ENCODE assay signal across 13 cellular contexts in the genomic region with DNA sequence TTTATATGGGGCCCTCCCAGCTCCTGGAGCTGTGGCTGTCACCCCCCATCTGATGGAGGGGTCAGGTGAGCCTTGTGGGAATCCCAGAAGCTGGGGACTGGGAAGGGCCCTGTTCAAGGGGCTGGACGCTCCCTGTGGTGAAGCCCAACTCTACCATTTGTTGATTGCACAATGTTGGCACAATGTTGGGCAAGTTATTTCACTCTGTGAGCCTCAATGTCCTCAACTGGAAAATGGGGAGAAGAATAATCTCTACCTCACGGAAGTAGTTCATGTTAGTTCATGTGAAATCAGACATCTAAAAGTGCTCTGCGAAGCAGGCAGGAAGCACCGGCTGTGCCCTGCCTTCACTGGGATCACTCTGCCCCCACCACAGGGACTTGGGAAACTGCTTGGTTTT. TPM values are rescaled to one million over a fixed set of nuclear protein-coding genes. Genes with fewer than 3 reads are reported as not detected.
DNase-seq lines count a peak whose midpoint lies in the region; ATAC-seq and TF ChIP-seq lines count a peak whose summit lies in the region.
"Had no signal": no experiment of that assay in that cellular context is flagged by ENCODE, and none has a peak within 500 bp of the region (broad histone marks: within the 10 kb centered on the region; RNA-seq: fewer than 3 reads in every experiment).

No MANE protein-coding gene starts in this region.

- ATAC-seq in natural killer cell (no peak), GM18909 (IDR thresholded peaks at IDR 0.05; ENCODE audit: poor library complexity, unreplicated experiment) (no peak), HG03571 (IDR thresholded peaks at IDR 0.05; ENCODE audit: unreplicated experiment) (no peak)

- no peaks in the 10 kb centered on the region for H3K9me3 Mint-ChIP-seq in activated naive CD8-positive, alpha-beta T cell (ENCODE audit: low read depth)
- no peaks in the 10 kb centered on the region for H3K9me3 Mint-ChIP-seq in activated naive CD8-positive, alpha-beta T cell treated with anti-CD3 and anti-CD28 coated beads for 36 hours
- no peaks in the 10 kb centered on the region for H3K9me3 Mint-ChIP-seq in natural killer cell

- peak overlapping the region; percentile 72 for H3K4me3 Mint-ChIP-seq in activated naive CD8-positive, alpha-beta T cell
- H3K4me3 Mint-ChIP-seq in activated naive CD8-positive, alpha-beta T cell treated with anti-CD3 and anti-CD28 coated beads for 36 hours = no peak overlapping the region
- peak overlapping the region; percentile 77 for H3K4me3 Mint-ChIP-seq in natural killer cell

- no peak overlapping the region for H3K4me3 ChIP-seq in adipocyte (ENCODE audit: low read length)
- H3K4me3 ChIP-seq: gastrocnemius medialis had no signal

- peaks cover 41% of the 10 kb centered on the region for H3K4me1 ChIP-seq in adipocyte (ENCODE audit: control insufficient read depth, insufficient read depth, low read length)

- no peaks in the 10 kb centered on the region for H3K36me3 ChIP-seq in adipocyte (ENCODE audit: control insufficient read depth, insufficient read depth, low read length, severe bottlenecking)
- H3K36me3 ChIP-seq: gastrocnemius medialis had no signal

- H3K36me3 Mint-ChIP-seq in activated naive CD8-positive, alpha-beta T cell = no peaks in the 10 kb centered on the region
- H3K36me3 Mint-ChIP-seq in activated naive CD8-positive, alpha-beta T cell treated with anti-CD3 and anti-CD28 coated beads for 36 hours = peaks cover 4% of the 10 kb centered on the region
- no peaks in the 10 kb centered on the region for H3K36me3 Mint-ChIP-seq in natural killer cell

- no peak for TF ChIP-seq CTCF in natural killer cell (IDR thresholded peaks at IDR 0.05)

- H3K27me3 Mint-ChIP-seq in activated naive CD8-positive, alpha-beta T cell = no peaks in the 10 kb centered on the region
- no peaks in the 10 kb centered on the region for H3K27me3 Mint-ChIP-seq in activated naive CD8-positive, alpha-beta T cell treated with anti-CD3 and anti-CD28 coated beads for 36 hours
- H3K27me3 Mint-ChIP-seq in natural killer cell (ENCODE audit: low read depth in 2 of 2) = no peaks in the 10 kb centered on the region

- DNase-seq in activated naive CD8-positive, alpha-beta T cell treated with anti-CD3 and anti-CD28 coated beads for 36 hours = no peak
- DNase-seq in adipocyte (ENCODE audit: low read depth) (no peak), natural killer cell (no peak), hypothalamus (lab: John Stamatoyannopoulos, UW) (no peak), mesenteric fat pad (ENCODE audit: low spot score) (no peak)
- DNase-seq: NCI-H1417 treated with DMSO at 0.1 percent for 48 hours; NK-92 treated with Interleukin-12 subunit alpha and Interleukin-12 subunit beta, amount 100 ng/mL, for 24 hours had no signal

- peaks cover 30% of the 10 kb centered on the region for H3K4me1 Mint-ChIP-seq in activated naive CD8-positive, alpha-beta T cell (ENCODE audit: low read depth)
- peaks cover 27% of the 10 kb centered on the region for H3K4me1 Mint-ChIP-seq in activated naive CD8-positive, alpha-beta T cell treated with anti-CD3 and anti-CD28 coated beads for 36 hours
- peaks cover 49 to 58% of the 10 kb centered on the region in 2 donors for H3K4me1 Mint-ChIP-seq in natural killer cell

- intact Hi-C loops in natural killer cell (cut with micrococcal nuclease) = no loop called here

- no peaks in the 10 kb centered on the region for H3K27me3 ChIP-seq in adipocyte (replicated peaks; ENCODE audit: control insufficient read depth, insufficient read depth, low read length)

- no peaks in the 10 kb centered on the region for H3K9me3 ChIP-seq in adipocyte (ENCODE audit: control insufficient read depth, low read length)
- H3K9me3 ChIP-seq: gastrocnemius medialis had no signal

- H3K9ac ChIP-seq in adipocyte (ENCODE audit: low read length) = peak overlapping the region; percentile 70

- peak overlapping the region; percentile 70 for H3K27ac Mint-ChIP-seq in activated naive CD8-positive, alpha-beta T cell
- no peak overlapping the region for H3K27ac Mint-ChIP-seq in activated naive CD8-positive, alpha-beta T cell treated with anti-CD3 and anti-CD28 coated beads for 36 hours
- peak overlapping the region; percentile 70 to 90 for H3K27ac Mint-ChIP-seq in natural killer cell

RNA-seq across cellular contexts. Expression of gene PRR5, which starts 0.8 kb away (rescaled TPM):
- total RNA-seq in activated naive CD8-positive, alpha-beta T cell treated with anti-CD3 and anti-CD28 coated beads for 36 hours = 10 to 100 TPM; 22.3 to 24.6 TPM
- total RNA-seq in natural killer cell (100 to 1,000 TPM in 1 of 3 donors, 10 to 100 TPM in 2; 92.6 to 133 (median 93.4) TPM), mesenteric fat pad (38.9 TPM)

RNA-seq across cellular contexts. Expression of gene ARHGAP8, which starts 51.2 kb away (rescaled TPM):
- 1 to 10 TPM; 3.2 TPM for total RNA-seq in activated naive CD8-positive, alpha-beta T cell treated with anti-CD3 and anti-CD28 coated beads for 36 hours
- 10 to 100 TPM; 23.6 to 32.6 (median 26.5) TPM for total RNA-seq in natural killer cell
- total RNA-seq in mesenteric fat pad = 8.2 TPM
- total RNA-seq: dermis microvascular lymphatic vessel endothelial cell, gastrocnemius medialis, HT1080 had no signal
